In genomic region chr6:35972471-35972985, GRCh38 we compare ENCODE assay signal across 12 cellular contexts. TPM values are rescaled to one million over a fixed set of nuclear protein-coding genes. Genes with fewer than 3 reads are reported as not detected.
DNase-seq lines count a peak whose midpoint lies in the region; ATAC-seq and TF ChIP-seq lines count a peak whose summit lies in the region.
"Had no signal": no experiment of that assay in that cellular context is flagged by ENCODE, and none has a peak within 500 bp of the region (broad histone marks: within the 10 kb centered on the region; RNA-seq: fewer than 3 reads in every experiment).

No MANE protein-coding gene starts in this region.

- TF ChIP-seq CTCF in GM23338 (conservative IDR thresholded peaks at IDR 0.05; ENCODE audit: low read depth in 2 of 2) (peak; percentile 17 to 30; a peak in 1 of 4 replicates), Panc1 (IDR thresholded peaks at IDR 0.05) (0 out of 2 replicates have a peak, but pooled peaks have one; percentile 12), retinal pigment epithelial cell (conservative IDR thresholded peaks at IDR 0.05; ENCODE audit: low read depth, low read length) (peak; percentile 37)

- no peaks in the 10 kb centered on the region for H3K36me3 ChIP-seq in GM23338 (ENCODE audit: insufficient read depth)
- no peaks in the 10 kb centered on the region for H3K36me3 ChIP-seq in Panc1 (ENCODE audit: control insufficient read depth, insufficient read depth, low read length)
- no peaks in the 10 kb centered on the region for H3K36me3 ChIP-seq in effector memory CD4-positive, alpha-beta T cell (ENCODE audit: control insufficient read depth, insufficient read depth, low read length)
- H3K36me3 ChIP-seq: sigmoid colon had no signal

- H4K20me1 ChIP-seq in GM23338 (replicated peaks; ENCODE audit: insufficient read depth): no peaks in the 10 kb centered on the region

- in situ Hi-C loops in Panc1 (cut with HindIII; ENCODE audit: low pct_unique_long_range_greater_than_20kb, low sequenced_read_pairs): no loop called here

- H3K9me3 Mint-ChIP-seq in GM23338: no peaks in the 10 kb centered on the region
- H3K9me3 Mint-ChIP-seq: T-helper 2 cell treated with Interferon-gamma antibody and Interleukin-4, amounts not matched to agents 5 μg/mL and 100 μg/mL, for 36 hours had no signal

- CTCF ChIA-PET in Panc1 (lab: Charles Lee): no interaction called here

- no peak overlapping the region for H3K4me2 ChIP-seq in GM23338

- H3K9me2 ChIP-seq in GM23338 (ENCODE audit: insufficient read depth): 0 out of 2 replicates have a peak, but pooled peaks cover 2% of the 10 kb centered on the region

- H3K36me3 Mint-ChIP-seq in GM23338 (ENCODE audit: low read depth): no peaks in the 10 kb centered on the region

- no peaks in the 10 kb centered on the region; the same call in 2 of the 3 replicates for H3K4me1 Mint-ChIP-seq in GM23338

- H3K27ac Mint-ChIP-seq in GM23338: no peak overlapping the region
- H3K27ac Mint-ChIP-seq: T-helper 2 cell treated with Interferon-gamma antibody and Interleukin-4, amounts not matched to agents 5 μg/mL and 100 μg/mL, for 36 hours had no signal

- no peaks in the 10 kb centered on the region for H3K79me2 ChIP-seq in GM23338 (replicated peaks; ENCODE audit: insufficient read depth)

- DNase-seq in GM23338 (ENCODE audit: low spot score) (peak; percentile 53), Panc1 (ENCODE audit: low read depth, low spot score) (no peak), fibroblast of peridontal ligament (ENCODE audit: extremely low read depth) (peak; percentile 18), retinal pigment epithelial cell (ENCODE audit: low read depth) (no peak)
- no peak for DNase-seq in effector memory CD4-positive, alpha-beta T cell
- DNase-seq: activated CD8-positive, alpha-beta memory T cell treated with anti-CD3 and anti-CD28 coated beads for 24 hours; NCI-H1105 treated with DMSO at 0.1 percent for 48 hours; sigmoid colon had no signal

- no TSS peak for BruUV-seq in Panc1 (replicated peaks; lab: Mats Ljungman, UMichigan)

- no peaks in the 10 kb centered on the region for H3K4me1 ChIP-seq in GM23338 (ENCODE audit: insufficient read depth)
- H3K4me1 ChIP-seq in Panc1 (ENCODE audit: control insufficient read depth, insufficient read depth, low read length): no peaks in the 10 kb centered on the region
- H3K4me1 ChIP-seq in effector memory CD4-positive, alpha-beta T cell (ENCODE audit: control insufficient read depth, insufficient read depth, low read length, poor library complexity, severe bottlenecking): no peaks in the 10 kb centered on the region

- POLR2A ChIA-PET in Panc1 (lab: Charles Lee): interaction anchor here (0.6 kb wide), 1 partner anchor 9 kb away, joined by 4 read pairs; no protein-coding TSS in a partner anchor

- no peak overlapping the region for H3K4me3 Mint-ChIP-seq in GM23338
- H3K4me3 Mint-ChIP-seq: T-helper 2 cell treated with Interferon-gamma antibody and Interleukin-4, amounts not matched to agents 5 μg/mL and 100 μg/mL, for 36 hours had no signal

- no peaks in the 10 kb centered on the region for H3K9me3 ChIP-seq in Panc1 (ENCODE audit: control insufficient read depth, insufficient read depth, low read depth, low read length)
- H3K9me3 ChIP-seq in effector memory CD4-positive, alpha-beta T cell (ENCODE audit: control insufficient read depth, low read length): no peaks in the 10 kb centered on the region
- H3K9me3 ChIP-seq: sigmoid colon had no signal

- no peak overlapping the region for H2AFZ ChIP-seq in GM23338

- H3K27ac ChIP-seq in GM23338 (ENCODE audit: low read depth) (no peak overlapping the region), Panc1 (ENCODE audit: low read length) (no peak overlapping the region)
- H3K27ac ChIP-seq in effector memory CD4-positive, alpha-beta T cell (ENCODE audit: insufficient read depth, low read length, poor library complexity, severe bottlenecking): no peak overlapping the region
- H3K27ac ChIP-seq: sigmoid colon had no signal

- no peaks in the 10 kb centered on the region for H3F3A ChIP-seq in GM23338 (replicated peaks; ENCODE audit: low read depth)

- H3K4me3 ChIP-seq in GM23338 (no peak overlapping the region), Panc1 (ENCODE audit: low read depth in 2 of 2, low read length in 2 of 2) (no peak overlapping the region), retinal pigment epithelial cell (ENCODE audit: low read length) (no peak overlapping the region)
- H3K4me3 ChIP-seq in effector memory CD4-positive, alpha-beta T cell (ENCODE audit: insufficient read depth, low read depth, low read length, poor library complexity, severe bottlenecking): no peak overlapping the region
- H3K4me3 ChIP-seq: sigmoid colon had no signal

- peak; percentile 92 for ATAC-seq in GM23338
- peak; percentile 68; the same call in 1 of the 2 replicates for ATAC-seq in Panc1
- no peak for ATAC-seq in GM21825 (IDR thresholded peaks at IDR 0.05; ENCODE audit: unreplicated experiment)
- no peak for ATAC-seq in HG03135 (IDR thresholded peaks at IDR 0.05; ENCODE audit: unreplicated experiment)

- intact Hi-C loops in Panc1 (cut with micrococcal nuclease; ENCODE audit: unreplicated experiment): no loop called here

- H3K27me3 ChIP-seq in GM23338 (ENCODE audit: insufficient read depth) (no peaks in the 10 kb centered on the region), Panc1 (ENCODE audit: control insufficient read depth, insufficient read depth, low read length) (no peaks in the 10 kb centered on the region)
- H3K27me3 ChIP-seq in effector memory CD4-positive, alpha-beta T cell (replicated peaks; ENCODE audit: control insufficient read depth, insufficient read depth, low read length, poor library complexity, severe bottlenecking): no peaks in the 10 kb centered on the region
- H3K27me3 ChIP-seq: sigmoid colon had no signal

- no peaks in the 10 kb centered on the region for H3K27me3 Mint-ChIP-seq in GM23338 (ENCODE audit: insufficient read depth, low read depth, poor library complexity)

TF ChIP-seq in GM23338, 12 proteins besides CTCF, POLR2A, EP300 and RAD21 (continues in another document):
- no peak for TF ChIP-seq STAT1 (IDR thresholded peaks at IDR 0.05; ENCODE audit: unreplicated experiment)
- no peak for TF ChIP-seq NANOG (IDR thresholded peaks at IDR 0.05; ENCODE audit: borderline replicate concordance)

RNA-seq across cellular contexts. Expression of gene SRPK1, which starts 51.6 kb away (rescaled TPM):
- 153 and 175 TPM in 2 replicates for total RNA-seq in GM23338 (2014; rRNA removed; shearing (Covaris generic))
- polyA plus RNA-seq in GM23338 (2016; fragmentation: Nextera tagmentation; extraction: Ambion mirVana): 168 and 202 TPM in 2 replicates
- 68.3 TPM for total RNA-seq in Panc1 (2021; ENCODE audit: unreplicated experiment)
- 24.5 TPM for polyA plus RNA-seq in Panc1 (2012; ENCODE audit: insufficient read length)

RNA-seq across cellular contexts. Expression of gene SLC26A8, which starts 51.9 kb away (rescaled TPM):
- total RNA-seq in GM23338 (2014; rRNA removed; shearing (Covaris generic)): 1.9 and 2.9 TPM in 2 replicates
- 0.89 and 1.1 TPM in 2 replicates for polyA plus RNA-seq in GM23338 (2016; fragmentation: Nextera tagmentation; extraction: Ambion mirVana)
- total RNA-seq in Panc1 (2021; ENCODE audit: unreplicated experiment): not detected
- 0.07 TPM for polyA plus RNA-seq in Panc1 (2012; ENCODE audit: insufficient read length)
- total RNA-seq: mucosa of gallbladder, sigmoid colon had no signal

RNA-seq across cellular contexts. Expression of gene MAPK14, which starts 55.1 kb away (rescaled TPM):
- total RNA-seq in GM23338 (2014; rRNA removed; shearing (Covaris generic)): 33.8 and 44.5 TPM in 2 replicates
- 8.8 and 8.9 TPM in 2 replicates for polyA plus RNA-seq in GM23338 (2016; fragmentation: Nextera tagmentation; extraction: Ambion mirVana)
- total RNA-seq in Panc1 (2021; ENCODE audit: unreplicated experiment): 42.3 TPM
- polyA plus RNA-seq in Panc1 (2012; ENCODE audit: insufficient read length): 23.2 TPM

Comparison
In these comparisons a context has a peak if more than half of its experiments do, and no peak if none do; other contexts are left out.
1. ATAC-seq: peak in GM23338 (single experiment) and Panc1 (single experiment); none in GM21825 (single experiment) and HG03135 (single experiment).
2. DNase-seq: peak in GM23338 (single experiment) and fibroblast of peridontal ligament (single experiment); none in Panc1 (single experiment), retinal pigment epithelial cell (single experiment) and effector memory CD4-positive, alpha-beta T cell (0 of 3).
3. Peak in every context shown above with its lines, with median percentiles within 50 percentile points of each other: CTCF ChIP-seq.